Comparison of ENCODE assay signal across 31 cellular contexts in genomic region chr15:35311607-35312006, GRCh38.
"Had no signal": no experiment of that assay in that cellular context is flagged by ENCODE, and none has a peak within 500 bp of the region (broad histone marks: within the 10 kb centered on the region; RNA-seq: fewer than 3 reads in every experiment).

No MANE protein-coding gene starts in this region.

- H3K4me1 ChIP-seq: prostate gland, thyroid gland had no signal

- H3K27ac ChIP-seq: left ventricle myocardium inferior, pancreas, prostate gland, skin epidermis, stomach, testis, thyroid gland, upper lobe of left lung, vagina had no signal

- DNase-seq: hypothalamus; immature natural killer cell; kidney; left colon; left ventricle myocardium inferior; mesendoderm; midbrain; mucosa of descending colon; naive thymus-derived CD4-positive, alpha-beta T cell; nucleus accumbens; pancreas; posterior cingulate gyrus; retina; right cardiac atrium; stimulated activated CD4-positive, alpha-beta T cell treated with anti-CD3 and anti-CD28 coated beads, Interleukin-12 subunit alpha, Interleukin-12 subunit beta, amount 100 ng/mL, for 4 hours; stimulated activated CD4-positive, alpha-beta T cell treated with anti-CD3 and anti-CD28 coated beads, Interleukin-15, amount 100 ng/mL, for 24 hours; stimulated activated CD4-positive, alpha-beta T cell treated with anti-CD3 and anti-CD28 coated beads, Interleukin-2, amount 100 ng/mL, for 24 hours; stimulated activated CD4-positive, alpha-beta T cell treated with anti-CD3 and anti-CD28 coated beads, Interleukin-4, amount 100 ng/mL, for 1 hour; stimulated activated naive B cell treated with anti-CD40 and anti-IgM and Interleukin-4, amounts not matched to agents 10 μg/mL and 1 μg/mL and 100 μg/mL, for 72 hours; stimulated activated naive CD8-positive, alpha-beta T cell treated with anti-CD3 and anti-CD28 coated beads, Interleukin-15, Interleukin-2, amounts not matched to agents 100 U/mL and 50 U/mL, for 24 hours; stomach; testis; thyroid gland; transverse colon; upper lobe of left lung had no signal

- H3K4me3 ChIP-seq: left ventricle myocardium inferior, lung, mucosa of descending colon, pancreas, prostate gland, skin epidermis, stomach, testis, thyroid gland, transverse colon, upper lobe of left lung, vagina had no signal

- H3K9me3 ChIP-seq: left ventricle myocardium inferior, mucosa of descending colon, pancreas, prostate gland, stomach, testis, thyroid gland, transverse colon, upper lobe of left lung, vagina had no signal

- H3K36me3 ChIP-seq: left ventricle myocardium inferior, pancreas, prostate gland, stomach, thyroid gland, transverse colon, upper lobe of left lung, vagina had no signal

- H3K27ac Mint-ChIP-seq: immature natural killer cell; naive thymus-derived CD4-positive, alpha-beta T cell; natural killer cell treated with Interleukin-12 subunit alpha and Interleukin-12 subunit beta and Interleukin-15 and Interleukin-18, amount 100 ng/mL, for 72 hours; stimulated activated naive B cell treated with anti-CD40 and anti-IgM and Interleukin-4, amounts not matched to agents 10 μg/mL and 1 μg/mL and 100 μg/mL, for 72 hours had no signal

- H3K27me3 ChIP-seq: pancreas, stomach, testis, thyroid gland, transverse colon, upper lobe of left lung, vagina had no signal

- H3K27me3 Mint-ChIP-seq: naive thymus-derived CD4-positive, alpha-beta T cell; natural killer cell treated with Interleukin-12 subunit alpha and Interleukin-12 subunit beta and Interleukin-15 and Interleukin-18, amount 100 ng/mL, for 72 hours; stimulated activated naive B cell treated with anti-CD40 and anti-IgM and Interleukin-4, amounts not matched to agents 10 μg/mL and 1 μg/mL and 100 μg/mL, for 72 hours had no signal

- H3K4me3 Mint-ChIP-seq: immature natural killer cell; naive thymus-derived CD4-positive, alpha-beta T cell; natural killer cell treated with Interleukin-12 subunit alpha and Interleukin-12 subunit beta and Interleukin-15 and Interleukin-18, amount 100 ng/mL, for 72 hours; neural crest cell; stimulated activated naive B cell treated with anti-CD40 and anti-IgM and Interleukin-4, amounts not matched to agents 10 μg/mL and 1 μg/mL and 100 μg/mL, for 72 hours had no signal

- H3K4me1 Mint-ChIP-seq: immature natural killer cell; naive thymus-derived CD4-positive, alpha-beta T cell; stimulated activated naive B cell treated with anti-CD40 and anti-IgM and Interleukin-4, amounts not matched to agents 10 μg/mL and 1 μg/mL and 100 μg/mL, for 72 hours had no signal
